Comparison of ENCODE assay signal across 8 cellular contexts in genomic region chrX:129726307-129727111, GRCh38. TPM values are rescaled to one million over a fixed set of nuclear protein-coding genes. Genes with fewer than 3 reads are reported as not detected.
DNase-seq lines count a peak whose midpoint lies in the region; ATAC-seq, FAIRE-seq and TF ChIP-seq lines count a peak whose summit lies in the region.

No MANE protein-coding gene starts in this region.

- FAIRE-seq in kidney (lab: Jason Lieb, UNC), result no peak

- no peak for ATAC-seq in HG02970 (IDR thresholded peaks at IDR 0.05; ENCODE audit: low FRiP score, unreplicated experiment)
- no peak for ATAC-seq in HG02571 (IDR thresholded peaks at IDR 0.05; ENCODE audit: unreplicated experiment)

- H3K27me3 ChIP-seq in HL-60 (ENCODE audit: insufficient read depth, poor library complexity, severe bottlenecking) (no peaks in the 10 kb centered on the region), mammary epithelial cell (ENCODE audit: insufficient read depth, low read length) (no peaks in the 10 kb centered on the region)

- TF ChIP-seq CTCF in HL-60 (IDR thresholded peaks at IDR 0.05; ENCODE audit: insufficient read depth, low read length) (peak; percentile 18), mammary epithelial cell (conservative IDR thresholded peaks at IDR 0.05 in 1 of 2, IDR thresholded peaks at IDR 0.05 in 1 of 2; ENCODE audit: extremely low read depth in 1 of 2, insufficient read depth in 1 of 2, low read depth in 1 of 2, low read length in 2 of 2) (peak; percentile 65 to 84), kidney (IDR thresholded peaks at IDR 0.05; ENCODE audit: borderline replicate concordance, extremely low read depth, insufficient read depth) (peak; percentile 57)

- dilution Hi-C loops in mammary epithelial cell (cut with HindIII; ENCODE audit: low sequenced_read_pairs), result no loop called here

- in situ Hi-C loops in Caki2 (cut with HindIII; ENCODE audit: low pct_unique_long_range_greater_than_20kb, low sequenced_read_pairs) (no loop called here), mammary epithelial cell (cut with MboI; ENCODE audit: low sequenced_read_pairs in 2 of 2) (loop anchor here (5.0 to 10.0 kb wide), 2 partner anchors 72 to 124 kb away; partner anchors contain the start of gene APLN (in 1 of the 2))

- WGBS in mammary epithelial cell (ENCODE audit: low coverage, missing lambda C conversion rate), result 33% methylated on average over 4 of the region's 4 CpGs

- intact Hi-C loops in mammary epithelial cell (cut with micrococcal nuclease) (loop anchor here (1.0 to 5.0 kb wide), 5 partner anchors 70 to 119 kb away; no protein-coding TSS in a partner anchor), kidney (cut with DNase I) (no loop called here)

- H3K79me2 ChIP-seq in mammary epithelial cell (ENCODE audit: insufficient read depth, low read length), result no peaks in the 10 kb centered on the region

- H4K20me1 ChIP-seq in mammary epithelial cell (ENCODE audit: insufficient read depth, low read length), result no peaks in the 10 kb centered on the region

- no peaks in the 10 kb centered on the region for H3K36me3 ChIP-seq in mammary epithelial cell (ENCODE audit: insufficient read depth, low read length)
- no peaks in the 10 kb centered on the region for H3K36me3 ChIP-seq in kidney (ENCODE audit: control insufficient read depth in 1 of 2, insufficient read depth in 2 of 2, low read length in 2 of 2)

- no peak overlapping the region for H3K27ac ChIP-seq in HL-60 (replicated peaks)
- H3K27ac ChIP-seq in mammary epithelial cell (ENCODE audit: insufficient read depth, low read depth, low read length), result no peak overlapping the region
- H3K27ac ChIP-seq in kidney (ENCODE audit: low read depth in 2 of 2, low read length in 2 of 2), result no peak overlapping the region

- H3K9me3 ChIP-seq in mammary epithelial cell (replicated peaks; ENCODE audit: insufficient read depth, low read length) (no peaks in the 10 kb centered on the region), kidney (ENCODE audit: control insufficient read depth in 1 of 2, low read length in 2 of 2) (no peaks in the 10 kb centered on the region)

- CTCF ChIA-PET in mammary epithelial cell (lab: Charles Lee; ENCODE audit: low non-redundant PET), result interaction anchor here (0.6 to 1.2 kb wide), 3 partner anchors 9 to 354 kb away, joined by 3 read pairs; no protein-coding TSS in a partner anchor

- H2AFZ ChIP-seq in mammary epithelial cell (ENCODE audit: low read depth, low read length), result no peak overlapping the region

- H3K9ac ChIP-seq in mammary epithelial cell (ENCODE audit: insufficient read depth, low read length) (no peak overlapping the region), kidney (ENCODE audit: low read length in 2 of 2) (no peak overlapping the region)

- H3K4me1 ChIP-seq in mammary epithelial cell (ENCODE audit: insufficient read depth, low read length), result no peaks in the 10 kb centered on the region
- no peaks in the 10 kb centered on the region for H3K4me1 ChIP-seq in kidney (ENCODE audit: control insufficient read depth in 1 of 2, insufficient read depth in 1 of 2, low read depth in 1 of 2, low read length in 2 of 2)

- no peak overlapping the region for H3K4me2 ChIP-seq in mammary epithelial cell (ENCODE audit: insufficient read depth, low read depth, low read length)

- DNase-seq in Caki2 (ENCODE audit: low read depth) (peak; percentile 41), HL-60 (ENCODE audit: low read depth in 1 of 2, low spot score in 1 of 2) (peak in 1 of 2 experiments; percentile 25), RPMI8226 (peak; percentile 32), mammary epithelial cell (peak; percentile 34), kidney (no peak)
- DNase-seq in stimulated activated CD4-positive, alpha-beta T cell treated with anti-CD3 and anti-CD28 coated beads, Interleukin-4, amount 100 ng/mL, for 24 hours, result peak; percentile 29

- H3K4me3 ChIP-seq in HL-60 (replicated peaks; ENCODE audit: insufficient read depth, low read length) (no peak overlapping the region), mammary epithelial cell (replicated peaks in 1 of 3; ENCODE audit: insufficient read depth in 1 of 3, low read depth in 2 of 3, low read length in 3 of 3) (no peak overlapping the region), kidney (ENCODE audit: low read length in 2 of 2) (no peak overlapping the region)

- BruUV-seq in mammary epithelial cell (replicated peaks; lab: Mats Ljungman, UMichigan), result no TSS peak

RNA-seq across cellular contexts. Expression of gene XPNPEP2, which starts 12.3 kb away (rescaled TPM):
- total RNA-seq in Caki2 (2014; rRNA removed; shearing (Covaris generic); ENCODE audit: low replicate concordance), result not detected in 2 replicates
- not detected for total RNA-seq in mammary epithelial cell
- polyA plus RNA-seq in mammary epithelial cell, result not detected
- polyA minus RNA-seq in mammary epithelial cell, result not detected
- total RNA-seq in kidney, result 2.0 TPM
- 78.6 TPM for polyA plus RNA-seq in kidney (ENCODE audit: insufficient read depth, low read depth, low replicate concordance)

RNA-seq across cellular contexts. Expression of gene SASH3, which starts 53.2 kb away (rescaled TPM):
- total RNA-seq in Caki2 (2014; rRNA removed; shearing (Covaris generic); ENCODE audit: low replicate concordance), result not detected in 2 replicates
- not detected for total RNA-seq in mammary epithelial cell
- polyA plus RNA-seq in mammary epithelial cell, result not detected
- not detected for polyA minus RNA-seq in mammary epithelial cell
- 18.3 TPM for total RNA-seq in kidney
- polyA plus RNA-seq in kidney (ENCODE audit: insufficient read depth, low read depth, low replicate concordance), result 1.9 TPM

Comparison
In these comparisons a context has a peak if more than half of its experiments do, and no peak if none do; other contexts are left out.
1. CTCF ChIP-seq: peak in every context shown above with its lines; median percentile 74 in mammary epithelial cell; 57 in kidney; 18 in HL-60.
2. RNA of gene SASH3, which starts 53.2 kb away (total RNA-seq): 18.3 TPM in kidney (single experiment); not detected in Caki2 and not detected in mammary epithelial cell; every median in the first group is over 10 times any median in the second.